9 cellular contexts compared by ENCODE assay signal in genomic region chr3:161508852-161509477, GRCh38. TPM values are rescaled to one million over a fixed set of nuclear protein-coding genes. Genes with fewer than 3 reads are reported as not detected.
DNase-seq lines count a peak whose midpoint lies in the region; ATAC-seq, FAIRE-seq and TF ChIP-seq lines count a peak whose summit lies in the region.
"Had no signal": no experiment of that assay in that cellular context is flagged by ENCODE, and none has a peak within 500 bp of the region (broad histone marks: within the 10 kb centered on the region; RNA-seq: fewer than 3 reads in every experiment).

No MANE protein-coding gene starts in this region.

- no peaks in the 10 kb centered on the region for H4K20me1 ChIP-seq in endothelial cell of umbilical vein (replicated peaks; ENCODE audit: control insufficient read depth, extremely low read depth, insufficient read depth, low read length)

- H3K9me3 Mint-ChIP-seq in activated naive CD8-positive, alpha-beta T cell treated with anti-CD3 and anti-CD28 coated beads, Interleukin-2, amount 50 U/mL, for 24 hours = no peaks in the 10 kb centered on the region
- H3K9me3 Mint-ChIP-seq in activated T-cell treated with anti-CD3 and anti-CD28 coated beads, Interleukin-2, amount 50 U/mL, for 24 hours = no peaks in the 10 kb centered on the region
- H3K9me3 Mint-ChIP-seq: activated B cell treated with CpG ODN at 0.5 μM for 24 hours had no signal

- intact Hi-C loops in endothelial cell of umbilical vein (cut with micrococcal nuclease) (no loop called here), stomach (cut with DNase I; ENCODE audit: low total_unique reads) (no loop called here)

- H3K4me3 Mint-ChIP-seq in activated naive CD8-positive, alpha-beta T cell treated with anti-CD3 and anti-CD28 coated beads, Interleukin-2, amount 50 U/mL, for 24 hours = no peak overlapping the region
- H3K4me3 Mint-ChIP-seq in activated T-cell treated with anti-CD3 and anti-CD28 coated beads, Interleukin-2, amount 50 U/mL, for 24 hours = no peak overlapping the region
- H3K4me3 Mint-ChIP-seq: activated B cell treated with CpG ODN at 0.5 μM for 24 hours had no signal

- no peaks in the 10 kb centered on the region for H3K36me3 Mint-ChIP-seq in activated naive CD8-positive, alpha-beta T cell treated with anti-CD3 and anti-CD28 coated beads, Interleukin-2, amount 50 U/mL, for 24 hours (ENCODE audit: low read depth)
- H3K36me3 Mint-ChIP-seq in activated T-cell treated with anti-CD3 and anti-CD28 coated beads, Interleukin-2, amount 50 U/mL, for 24 hours (ENCODE audit: low read depth) = no peaks in the 10 kb centered on the region

- TF ChIP-seq CTCF in NB4 (IDR thresholded peaks at IDR 0.05; ENCODE audit: low read depth, low read length) (no peak), endothelial cell of umbilical vein (IDR thresholded peaks at IDR 0.05; ENCODE audit: extremely low read depth in 1 of 2, insufficient read depth in 1 of 2, low read depth in 1 of 2, low read length in 2 of 2) (peak in 1 of 2 donors; percentile 6), stomach (IDR thresholded peaks at IDR 0.05) (no peak)

- no peak overlapping the region for H3K9ac ChIP-seq in endothelial cell of umbilical vein (replicated peaks; ENCODE audit: extremely low read depth, insufficient read depth, low read length)

- no peak for FAIRE-seq in endothelial cell of umbilical vein (lab: Jason Lieb, UNC)

- in situ Hi-C loops in ACHN (cut with HindIII; ENCODE audit: low pct_ligation_motif_present, low pct_unique_long_range_greater_than_20kb, low sequenced_read_pairs) = no loop called here

- 48 to 62% (median 50%) methylated on average over 2 of the region's 2 CpGs for WGBS in stomach, 5 donors

- dilution Hi-C loops in endothelial cell of umbilical vein (cut with MboI; ENCODE audit: extremely low pct_ligation_motif_present, low sequenced_read_pairs) = no loop called here

- no peaks in the 10 kb centered on the region for H3K27me3 Mint-ChIP-seq in activated naive CD8-positive, alpha-beta T cell treated with anti-CD3 and anti-CD28 coated beads, Interleukin-2, amount 50 U/mL, for 24 hours
- H3K27me3 Mint-ChIP-seq in activated T-cell treated with anti-CD3 and anti-CD28 coated beads, Interleukin-2, amount 50 U/mL, for 24 hours = no peaks in the 10 kb centered on the region
- H3K27me3 Mint-ChIP-seq: activated B cell treated with CpG ODN at 0.5 μM for 24 hours had no signal

- H3K4me1 ChIP-seq in endothelial cell of umbilical vein (ENCODE audit: control insufficient read depth, extremely low read depth, insufficient read depth, low read length) (no peaks in the 10 kb centered on the region), stomach (no peaks in the 10 kb centered on the region)

- no peaks in the 10 kb centered on the region for H3K9me1 ChIP-seq in endothelial cell of umbilical vein (replicated peaks; ENCODE audit: control insufficient read depth, extremely low read depth, insufficient read depth, low read length)

- no peak overlapping the region for H2AFZ ChIP-seq in endothelial cell of umbilical vein (ENCODE audit: low read depth, low read length)

- DNase-seq in NB4 (ENCODE audit: low read depth) (peak; percentile 7), endothelial cell of umbilical vein (ENCODE audit: low read depth, low spot score) (peak; percentile 2), ACHN (no peak), stomach (no peak)
- no peak for DNase-seq in activated naive CD8-positive, alpha-beta T cell treated with anti-CD3 and anti-CD28 coated beads, Interleukin-2, amount 50 U/mL, for 24 hours
- DNase-seq in activated T-cell treated with anti-CD3 and anti-CD28 coated beads, Interleukin-2, amount 50 U/mL, for 24 hours = no peak
- DNase-seq: activated B cell treated with CpG ODN at 0.5 μM for 24 hours had no signal

- H3K27me3 ChIP-seq in endothelial cell of umbilical vein (ENCODE audit: control insufficient read depth in 2 of 2, insufficient read depth in 2 of 2, low read length in 2 of 2) (no peaks in the 10 kb centered on the region), stomach (no peaks in the 10 kb centered on the region)

- no peaks in the 10 kb centered on the region for H3K4me1 Mint-ChIP-seq in activated naive CD8-positive, alpha-beta T cell treated with anti-CD3 and anti-CD28 coated beads, Interleukin-2, amount 50 U/mL, for 24 hours
- no peaks in the 10 kb centered on the region for H3K4me1 Mint-ChIP-seq in activated T-cell treated with anti-CD3 and anti-CD28 coated beads, Interleukin-2, amount 50 U/mL, for 24 hours (ENCODE audit: low read depth)
- H3K4me1 Mint-ChIP-seq: activated B cell treated with CpG ODN at 0.5 μM for 24 hours had no signal

- no peak for TF ChIP-seq EP300 in stomach (IDR thresholded peaks at IDR 0.05)

- ATAC-seq in GM18511 (IDR thresholded peaks at IDR 0.05; ENCODE audit: unreplicated experiment) (peak; percentile 91), HG02588 (IDR thresholded peaks at IDR 0.05; ENCODE audit: unreplicated experiment) (peak; percentile 71)
- no peak for ATAC-seq in activated naive CD8-positive, alpha-beta T cell treated with anti-CD3 and anti-CD28 coated beads, Interleukin-2, amount 50 U/mL, for 24 hours

- H3K9me3 ChIP-seq in endothelial cell of umbilical vein (replicated peaks; ENCODE audit: control insufficient read depth, insufficient read depth, low read length) = no peaks in the 10 kb centered on the region
- no peaks in the 10 kb centered on the region for H3K9me3 ChIP-seq in stomach

- CTCF ChIA-PET in endothelial cell of umbilical vein (lab: Charles Lee) = no interaction called here

- H3K4me3 ChIP-seq in NB4 (ENCODE audit: low read depth, low read length) (no peak overlapping the region), endothelial cell of umbilical vein (replicated peaks in 1 of 3; ENCODE audit: insufficient read depth in 1 of 3, low read depth in 1 of 3, low read length in 3 of 3) (no peak overlapping the region), stomach (no peak overlapping the region)

- H3K79me2 ChIP-seq in endothelial cell of umbilical vein (ENCODE audit: control insufficient read depth, insufficient read depth, low read length) = no peaks in the 10 kb centered on the region

- TF ChIP-seq POLR2A in NB4 (IDR thresholded peaks at IDR 0.05; ENCODE audit: extremely low read depth, insufficient read length) = no peak
- TF ChIP-seq POLR2A in endothelial cell of umbilical vein (IDR thresholded peaks at IDR 0.05; ENCODE audit: low read depth, low read length) = no peak
- no peak for TF ChIP-seq POLR2A in stomach (IDR thresholded peaks at IDR 0.05)

- H3K36me3 ChIP-seq in endothelial cell of umbilical vein (ENCODE audit: control insufficient read depth in 2 of 2, extremely low read depth in 1 of 2, insufficient read depth in 2 of 2, low read length in 2 of 2) = no peaks in the 10 kb centered on the region
- H3K36me3 ChIP-seq in stomach = no peaks in the 10 kb centered on the region

- H3K27ac Mint-ChIP-seq in activated naive CD8-positive, alpha-beta T cell treated with anti-CD3 and anti-CD28 coated beads, Interleukin-2, amount 50 U/mL, for 24 hours = no peak overlapping the region
- no peak overlapping the region for H3K27ac Mint-ChIP-seq in activated T-cell treated with anti-CD3 and anti-CD28 coated beads, Interleukin-2, amount 50 U/mL, for 24 hours
- H3K27ac Mint-ChIP-seq: activated B cell treated with CpG ODN at 0.5 μM for 24 hours had no signal

- POLR2A ChIA-PET in endothelial cell of umbilical vein (lab: Charles Lee) = no interaction called here

- H3K4me2 ChIP-seq in endothelial cell of umbilical vein (ENCODE audit: insufficient read depth, low read length) = no peak overlapping the region

- no TSS peak for BruUV-seq in endothelial cell of umbilical vein (replicated peaks; lab: Mats Ljungman, UMichigan)

- no peak overlapping the region for H3K27ac ChIP-seq in endothelial cell of umbilical vein (ENCODE audit: insufficient read depth, low read depth, low read length)
- no peak overlapping the region for H3K27ac ChIP-seq in stomach

TF ChIP-seq in endothelial cell of umbilical vein, 7 proteins besides CTCF, POLR2A, EP300 and RAD21:
- TF ChIP-seq GATA2 (IDR thresholded peaks at IDR 0.05; ENCODE audit: insufficient read depth, insufficient read length, low read depth, low read length) = no peak
- no peak for TF ChIP-seq EZH2 (IDR thresholded peaks at IDR 0.05; ENCODE audit: borderline replicate concordance, low read depth, low read length, severe bottlenecking)
- no peak for TF ChIP-seq FOS (IDR thresholded peaks at IDR 0.05; ENCODE audit: borderline replicate concordance, insufficient read depth, low read length)
- TF ChIP-seq MAX (IDR thresholded peaks at IDR 0.05; ENCODE audit: insufficient read depth, insufficient read length) = no peak
- no peak for TF ChIP-seq JUN (IDR thresholded peaks at IDR 0.05; ENCODE audit: borderline replicate concordance, insufficient read depth, insufficient read length, low read depth)
- TF ChIP-seq POLR2AphosphoS5 (IDR thresholded peaks at IDR 0.05; ENCODE audit: insufficient read depth, low read depth, low read length) = no peak
- no peak for TF ChIP-seq MYC (IDR thresholded peaks at IDR 0.05; ENCODE audit: low read depth, low read length)
TF ChIP-seq in endothelial cell of umbilical vein: peak in this region for 0.

RNA-seq across cellular contexts. Expression of gene OTOL1, which starts 12.4 kb away (rescaled TPM):
- total RNA-seq in endothelial cell of umbilical vein = not detected in 2 replicates
- polyA plus RNA-seq in endothelial cell of umbilical vein = not detected in 2 replicates
- not detected in 2 replicates for polyA plus RNA-seq in endothelial cell of umbilical vein (2011; cell fraction: cytosol; rRNA removed)
- not detected in 2 replicates for polyA plus RNA-seq in endothelial cell of umbilical vein (2011; cell fraction: nucleus; rRNA removed)
- polyA plus RNA-seq in endothelial cell of umbilical vein (2012) = not detected in 2 replicates
- not detected in 2 replicates for polyA minus RNA-seq in endothelial cell of umbilical vein
- not detected for polyA minus RNA-seq in endothelial cell of umbilical vein (2011; cell fraction: cytosol; rRNA and poly(A)+ RNA removed)
- polyA minus RNA-seq in endothelial cell of umbilical vein (2011; cell fraction: nucleus; rRNA and poly(A)+ RNA removed) = not detected in 2 replicates
- total RNA-seq in stomach = not detected
- polyA plus RNA-seq in stomach = not detected
- total RNA-seq: activated B cell treated with CpG ODN at 0.5 μM for 24 hours had no signal

Comparison
In these comparisons a context has a peak if more than half of its experiments do, and no peak if none do; other contexts are left out.
1. DNase-seq: peak in NB4 (single experiment) and endothelial cell of umbilical vein (single experiment); none in activated naive CD8-positive, alpha-beta T cell treated with anti-CD3 and anti-CD28 coated beads, Interleukin-2, amount 50 U/mL, for 24 hours (single experiment), activated T-cell treated with anti-CD3 and anti-CD28 coated beads, Interleukin-2, amount 50 U/mL, for 24 hours (single experiment), ACHN (single experiment) and stomach (single experiment).